ENCODE assay signal across 27 cellular contexts in genomic region chr17:63102034-63102433, GRCh38.
"Had no signal": no experiment of that assay in that cellular context is flagged by ENCODE, and none has a peak within 500 bp of the region (broad histone marks: within the 10 kb centered on the region; RNA-seq: fewer than 3 reads in every experiment).

No MANE protein-coding gene starts in this region.

- H3K4me3 Mint-ChIP-seq: naive thymus-derived CD4-positive, alpha-beta T cell; nephron; neural crest cell; stimulated activated memory B cell treated with anti-CD40 and anti-IgM and Interleukin-4, amounts not matched to agents 10 μg/mL and 1 μg/mL and 100 μg/mL, for 72 hours; stimulated activated naive CD8-positive, alpha-beta T cell treated with anti-CD3 and anti-CD28 coated beads, Interleukin-15, amount 100 ng/mL, for 72 hours had no signal

- DNase-seq: hypothalamus; islet precursor cell; left ventricle myocardium inferior; midbrain; mucosa of descending colon; naive thymus-derived CD4-positive, alpha-beta T cell; nucleus accumbens; pancreas; posterior cingulate gyrus; retina; right cardiac atrium; stimulated activated CD4-positive, alpha-beta T cell treated with anti-CD3 and anti-CD28 coated beads, Interleukin-1b, Interleukin-23, amount 100 ng/mL, for 48 hours; stimulated activated CD4-positive, alpha-beta T cell treated with anti-CD3 and anti-CD28 coated beads, Interleukin-2, amount 100 ng/mL, for 48 hours; stimulated activated CD4-positive, alpha-beta T cell treated with anti-CD3 and anti-CD28 coated beads, Interleukin-4, amount 100 ng/mL, for 4 hours; stimulated activated CD8-positive, alpha-beta memory T cell treated with anti-CD3 and anti-CD28 coated beads, Interleukin-4, amount 100 ng/mL, for 48 hours; stimulated activated naive CD4-positive, alpha-beta T cell treated with Interleukin-2 at 50 U/mL for 16 hours; stimulated activated naive CD8-positive, alpha-beta T cell treated with anti-CD3 and anti-CD28 coated beads, Interleukin-15, amount 100 ng/mL, for 72 hours; substantia nigra; upper lobe of left lung had no signal

- H3K27me3 ChIP-seq: pancreas, tibial nerve, upper lobe of left lung, vagina had no signal

- ATAC-seq: mucosa of descending colon; naive thymus-derived CD4-positive, alpha-beta T cell; pancreas; right cardiac atrium; stimulated activated memory B cell treated with anti-CD40 and anti-IgM and Interleukin-4, amounts not matched to agents 10 μg/mL and 1 μg/mL and 100 μg/mL, for 72 hours; stimulated activated naive CD8-positive, alpha-beta T cell treated with anti-CD3 and anti-CD28 coated beads, Interleukin-15, amount 100 ng/mL, for 72 hours had no signal

- H3K27ac Mint-ChIP-seq: naive thymus-derived CD4-positive, alpha-beta T cell; nephron; stimulated activated memory B cell treated with anti-CD40 and anti-IgM and Interleukin-4, amounts not matched to agents 10 μg/mL and 1 μg/mL and 100 μg/mL, for 72 hours; stimulated activated naive CD8-positive, alpha-beta T cell treated with anti-CD3 and anti-CD28 coated beads, Interleukin-15, amount 100 ng/mL, for 72 hours had no signal

- H3K36me3 ChIP-seq: left ventricle myocardium inferior, pancreas, prostate gland, tibial nerve, upper lobe of left lung, vagina had no signal

- H3K27me3 Mint-ChIP-seq: naive thymus-derived CD4-positive, alpha-beta T cell; stimulated activated memory B cell treated with anti-CD40 and anti-IgM and Interleukin-4, amounts not matched to agents 10 μg/mL and 1 μg/mL and 100 μg/mL, for 72 hours; stimulated activated naive CD8-positive, alpha-beta T cell treated with anti-CD3 and anti-CD28 coated beads, Interleukin-15, amount 100 ng/mL, for 72 hours had no signal

- H3K4me2 ChIP-seq: smooth muscle cell had no signal

- FAIRE-seq: pancreas had no signal

- H3K4me3 ChIP-seq: left ventricle myocardium inferior, lung, mucosa of descending colon, pancreas, prostate gland, smooth muscle cell, tibial nerve, upper lobe of left lung, vagina had no signal

- H3K4me1 ChIP-seq: left ventricle myocardium inferior, pancreas, prostate gland, upper lobe of left lung, vagina had no signal

- H3K9me3 Mint-ChIP-seq: naive thymus-derived CD4-positive, alpha-beta T cell; nephron; neural crest cell; stimulated activated memory B cell treated with anti-CD40 and anti-IgM and Interleukin-4, amounts not matched to agents 10 μg/mL and 1 μg/mL and 100 μg/mL, for 72 hours; stimulated activated naive CD8-positive, alpha-beta T cell treated with anti-CD3 and anti-CD28 coated beads, Interleukin-15, amount 100 ng/mL, for 72 hours had no signal

- H3K4me1 Mint-ChIP-seq: nephron; neural crest cell; stimulated activated memory B cell treated with anti-CD40 and anti-IgM and Interleukin-4, amounts not matched to agents 10 μg/mL and 1 μg/mL and 100 μg/mL, for 72 hours; stimulated activated naive CD8-positive, alpha-beta T cell treated with anti-CD3 and anti-CD28 coated beads, Interleukin-15, amount 100 ng/mL, for 72 hours had no signal

- H3K9me3 ChIP-seq: left ventricle myocardium inferior, mucosa of descending colon, pancreas, prostate gland, tibial nerve, upper lobe of left lung, vagina had no signal

- H3K27ac ChIP-seq: left ventricle myocardium inferior, pancreas, prostate gland, tibial nerve, upper lobe of left lung, vagina had no signal
